ENCODE assay signal across 1 cellular context in the genomic region with DNA sequence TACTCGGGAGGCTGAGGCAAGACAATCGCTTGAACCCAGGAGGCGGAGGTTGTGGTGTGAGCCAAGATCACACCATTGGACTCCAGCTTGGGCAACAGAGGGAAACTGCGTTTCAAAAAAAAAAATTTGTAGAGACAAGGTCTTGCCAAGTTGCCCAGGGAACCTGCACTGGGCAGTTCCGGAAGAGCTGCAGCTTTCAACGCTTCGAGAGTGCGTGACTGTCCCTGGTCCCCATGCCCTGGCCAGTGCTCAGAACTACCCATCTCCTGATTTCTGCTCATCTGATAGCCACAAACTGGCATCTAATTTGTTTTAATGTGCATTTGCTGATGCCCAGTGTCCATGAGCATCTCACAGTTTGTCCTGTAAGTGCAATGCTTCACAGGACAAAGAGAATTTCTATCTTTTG.
TF ChIP-seq lines count a peak whose summit lies in the region.

No MANE protein-coding gene starts in this region.

TF ChIP-seq in A549, 52 proteins besides CTCF, POLR2A, EP300 and RAD21 (continued from another document):
- TF ChIP-seq, protein P1, sequence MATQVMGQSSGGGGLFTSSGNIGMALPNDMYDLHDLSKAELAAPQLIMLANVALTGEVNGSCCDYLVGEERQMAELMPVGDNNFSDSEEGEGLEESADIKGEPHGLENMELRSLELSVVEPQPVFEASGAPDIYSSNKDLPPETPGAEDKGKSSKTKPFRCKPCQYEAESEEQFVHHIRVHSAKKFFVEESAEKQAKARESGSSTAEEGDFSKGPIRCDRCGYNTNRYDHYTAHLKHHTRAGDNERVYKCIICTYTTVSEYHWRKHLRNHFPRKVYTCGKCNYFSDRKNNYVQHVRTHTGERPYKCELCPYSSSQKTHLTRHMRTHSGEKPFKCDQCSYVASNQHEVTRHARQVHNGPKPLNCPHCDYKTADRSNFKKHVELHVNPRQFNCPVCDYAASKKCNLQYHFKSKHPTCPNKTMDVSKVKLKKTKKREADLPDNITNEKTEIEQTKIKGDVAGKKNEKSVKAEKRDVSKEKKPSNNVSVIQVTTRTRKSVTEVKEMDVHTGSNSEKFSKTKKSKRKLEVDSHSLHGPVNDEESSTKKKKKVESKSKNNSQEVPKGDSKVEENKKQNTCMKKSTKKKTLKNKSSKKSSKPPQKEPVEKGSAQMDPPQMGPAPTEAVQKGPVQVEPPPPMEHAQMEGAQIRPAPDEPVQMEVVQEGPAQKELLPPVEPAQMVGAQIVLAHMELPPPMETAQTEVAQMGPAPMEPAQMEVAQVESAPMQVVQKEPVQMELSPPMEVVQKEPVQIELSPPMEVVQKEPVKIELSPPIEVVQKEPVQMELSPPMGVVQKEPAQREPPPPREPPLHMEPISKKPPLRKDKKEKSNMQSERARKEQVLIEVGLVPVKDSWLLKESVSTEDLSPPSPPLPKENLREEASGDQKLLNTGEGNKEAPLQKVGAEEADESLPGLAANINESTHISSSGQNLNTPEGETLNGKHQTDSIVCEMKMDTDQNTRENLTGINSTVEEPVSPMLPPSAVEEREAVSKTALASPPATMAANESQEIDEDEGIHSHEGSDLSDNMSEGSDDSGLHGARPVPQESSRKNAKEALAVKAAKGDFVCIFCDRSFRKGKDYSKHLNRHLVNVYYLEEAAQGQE (IDR thresholded peaks at IDR 0.05) = no peak; the same call in 1 of the 2 replicates
- no peak for TF ChIP-seq RCOR1 (IDR thresholded peaks at IDR 0.05; ENCODE audit: low read depth, low read length)
- 0 out of 2 replicates have a peak, but pooled peaks have one; percentile 29 for TF ChIP-seq TFCP2L1 (CRISPR knock-in tag; IDR thresholded peaks at IDR 0.05)
- TF ChIP-seq MAFK (IDR thresholded peaks at IDR 0.05; ENCODE audit: partially characterized antibody) = no peak
- TF ChIP-seq JUNB (IDR thresholded peaks at IDR 0.05) = no peak
- TF ChIP-seq, protein P2, sequence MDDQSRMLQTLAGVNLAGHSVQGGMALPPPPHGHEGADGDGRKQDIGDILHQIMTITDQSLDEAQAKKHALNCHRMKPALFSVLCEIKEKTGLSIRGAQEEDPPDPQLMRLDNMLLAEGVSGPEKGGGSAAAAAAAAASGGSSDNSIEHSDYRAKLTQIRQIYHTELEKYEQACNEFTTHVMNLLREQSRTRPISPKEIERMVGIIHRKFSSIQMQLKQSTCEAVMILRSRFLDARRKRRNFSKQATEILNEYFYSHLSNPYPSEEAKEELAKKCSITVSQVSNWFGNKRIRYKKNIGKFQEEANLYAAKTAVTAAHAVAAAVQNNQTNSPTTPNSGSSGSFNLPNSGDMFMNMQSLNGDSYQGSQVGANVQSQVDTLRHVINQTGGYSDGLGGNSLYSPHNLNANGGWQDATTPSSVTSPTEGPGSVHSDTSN (IDR thresholded peaks at IDR 0.05) = peak; percentile 65; the same call in 1 of the 2 replicates
- TF ChIP-seq PHF8 (IDR thresholded peaks at IDR 0.05; ENCODE audit: borderline replicate concordance, low read depth) = no peak
- peak; percentile 86 for TF ChIP-seq EHF (CRISPR knock-in tag; IDR thresholded peaks at IDR 0.05)
- peak; percentile 95; the same call in 1 of the 2 replicates for TF ChIP-seq POLR2AphosphoS2 (conservative IDR thresholded peaks at IDR 0.05; ENCODE audit: low read length)
- no peak for TF ChIP-seq NPAS2 (CRISPR knock-in tag; IDR thresholded peaks at IDR 0.05; ENCODE audit: borderline replicate concordance)
- TF ChIP-seq FOSB (CRISPR knock-in tag; IDR thresholded peaks at IDR 0.05) = peak; percentile 97
- no peak for TF ChIP-seq ESRRA (IDR thresholded peaks at IDR 0.05; ENCODE audit: borderline replicate concordance, low read length)
- no peak for TF ChIP-seq RFX5 (IDR thresholded peaks at IDR 0.05)
- TF ChIP-seq NR3C1 (IDR thresholded peaks at IDR 0.05) = no peak
- TF ChIP-seq RARB (CRISPR knock-in tag; IDR thresholded peaks at IDR 0.05) = peak; percentile 83; the same call in 1 of the 2 replicates
- TF ChIP-seq HEYL (CRISPR knock-in tag; IDR thresholded peaks at IDR 0.05) = no peak
- TF ChIP-seq GATA3 (IDR thresholded peaks at IDR 0.05; ENCODE audit: borderline replicate concordance) = peak; percentile 7; the same call in 1 of the 2 replicates
- TF ChIP-seq, protein P3, sequence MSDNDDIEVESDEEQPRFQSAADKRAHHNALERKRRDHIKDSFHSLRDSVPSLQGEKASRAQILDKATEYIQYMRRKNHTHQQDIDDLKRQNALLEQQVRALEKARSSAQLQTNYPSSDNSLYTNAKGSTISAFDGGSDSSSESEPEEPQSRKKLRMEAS (IDR thresholded peaks at IDR 0.05) = peak; percentile 22; the same call in 1 of the 2 replicates
- TF ChIP-seq CEBPB (IDR thresholded peaks at IDR 0.05) = peak in 1 of 2 experiments; percentile 24; a peak in 1 of 4 replicates
- TF ChIP-seq SREBF2 (IDR thresholded peaks at IDR 0.05) = no peak
- TF ChIP-seq, protein P4, sequence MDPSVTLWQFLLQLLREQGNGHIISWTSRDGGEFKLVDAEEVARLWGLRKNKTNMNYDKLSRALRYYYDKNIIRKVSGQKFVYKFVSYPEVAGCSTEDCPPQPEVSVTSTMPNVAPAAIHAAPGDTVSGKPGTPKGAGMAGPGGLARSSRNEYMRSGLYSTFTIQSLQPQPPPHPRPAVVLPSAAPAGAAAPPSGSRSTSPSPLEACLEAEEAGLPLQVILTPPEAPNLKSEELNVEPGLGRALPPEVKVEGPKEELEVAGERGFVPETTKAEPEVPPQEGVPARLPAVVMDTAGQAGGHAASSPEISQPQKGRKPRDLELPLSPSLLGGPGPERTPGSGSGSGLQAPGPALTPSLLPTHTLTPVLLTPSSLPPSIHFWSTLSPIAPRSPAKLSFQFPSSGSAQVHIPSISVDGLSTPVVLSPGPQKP (IDR thresholded peaks at IDR 0.05; ENCODE audit: low read depth, low read length) = no peak
- no peak for TF ChIP-seq RNF2 (IDR thresholded peaks at IDR 0.05; ENCODE audit: borderline replicate concordance, low read depth)
- TF ChIP-seq FOSL2 (IDR thresholded peaks at IDR 0.05) = no peak
- TF ChIP-seq FOSL2 (CRISPR knock-in tag; IDR thresholded peaks at IDR 0.05) = peak; percentile 8
- peak; percentile 98 for TF ChIP-seq HOXA7 (CRISPR knock-in tag; IDR thresholded peaks at IDR 0.05)
- TF ChIP-seq, protein P5, sequence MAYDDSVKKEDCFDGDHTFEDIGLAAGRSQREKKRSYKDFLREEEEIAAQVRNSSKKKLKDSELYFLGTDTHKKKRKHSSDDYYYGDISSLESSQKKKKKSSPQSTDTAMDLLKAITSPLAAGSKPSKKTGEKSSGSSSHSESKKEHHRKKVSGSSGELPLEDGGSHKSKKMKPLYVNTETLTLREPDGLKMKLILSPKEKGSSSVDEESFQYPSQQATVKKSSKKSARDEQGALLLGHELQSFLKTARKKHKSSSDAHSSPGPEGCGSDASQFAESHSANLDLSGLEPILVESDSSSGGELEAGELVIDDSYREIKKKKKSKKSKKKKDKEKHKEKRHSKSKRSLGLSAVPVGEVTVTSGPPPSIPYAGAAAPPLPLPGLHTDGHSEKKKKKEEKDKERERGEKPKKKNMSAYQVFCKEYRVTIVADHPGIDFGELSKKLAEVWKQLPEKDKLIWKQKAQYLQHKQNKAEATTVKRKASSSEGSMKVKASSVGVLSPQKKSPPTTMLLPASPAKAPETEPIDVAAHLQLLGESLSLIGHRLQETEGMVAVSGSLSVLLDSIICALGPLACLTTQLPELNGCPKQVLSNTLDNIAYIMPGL (CRISPR knock-in tag; IDR thresholded peaks at IDR 0.05; ENCODE audit: borderline replicate concordance) = no peak; the same call in 1 of the 2 replicates
- TF ChIP-seq TP53 (CRISPR knock-in tag; IDR thresholded peaks at IDR 0.05) = peak; percentile 88
- peak; percentile 24; the same call in 1 of the 2 replicates for TF ChIP-seq HOXB5 (CRISPR knock-in tag; IDR thresholded peaks at IDR 0.05)
- TF ChIP-seq JUN (IDR thresholded peaks at IDR 0.05) = no peak
- TF ChIP-seq MAZ (IDR thresholded peaks at IDR 0.05; ENCODE audit: borderline replicate concordance, low read depth, low read length) = no peak
